In genomic region chr3:137815251-137815650, GRCh38 we compare ENCODE assay signal across 1 cellular context.
TF ChIP-seq lines count a peak whose summit lies in the region.

No MANE protein-coding gene starts in this region.

TF ChIP-seq in H1, 55 proteins besides CTCF, POLR2A, EP300 and RAD21:
- TF ChIP-seq KDM1A (IDR thresholded peaks at IDR 0.05; ENCODE audit: borderline replicate concordance, low read length) (no peak), KDM4A (IDR thresholded peaks at IDR 0.05; ENCODE audit: low read depth, low read length, severe bottlenecking) (no peak), CBX5 (IDR thresholded peaks at IDR 0.05; ENCODE audit: low read depth, low read length) (no peak), PHF8 (conservative IDR thresholded peaks at IDR 0.05; ENCODE audit: low read depth, low read length) (no peak), GTF2F1 (IDR thresholded peaks at IDR 0.05; ENCODE audit: borderline replicate concordance, low read depth, low read length) (no peak), EZH2 (IDR thresholded peaks at IDR 0.05; ENCODE audit: low read depth, low read length, severe bottlenecking) (no peak), RBBP5 (IDR thresholded peaks at IDR 0.05; ENCODE audit: borderline replicate concordance, low read depth, low read length) (no peak), SP1 (IDR thresholded peaks at IDR 0.05; ENCODE audit: low read depth, low read length) (no peak), MAX (IDR thresholded peaks at IDR 0.05) (no peak), KDM5A (IDR thresholded peaks at IDR 0.05; ENCODE audit: low read length) (no peak), RFX5 (IDR thresholded peaks at IDR 0.05; ENCODE audit: borderline replicate concordance, low read depth, low read length) (no peak), BCL11A (IDR thresholded peaks at IDR 0.05; ENCODE audit: low read depth in 2 of 2, low read length in 2 of 2) (no peak), CTBP2 (IDR thresholded peaks at IDR 0.05; ENCODE audit: borderline replicate concordance, insufficient read depth, insufficient read length, low read length) (no peak)
TF ChIP-seq in H1: peak in this region for 0.
